ENCODE assay signal across 13 cellular contexts in genomic region chr3:142152349-142152748, GRCh38.
A peak's percentile ranks its signal among the peaks of the same experiment; 100 is the strongest.
DNase-seq lines count a peak whose midpoint lies in the region; TF ChIP-seq lines count a peak whose summit lies in the region.
"Had no signal": no experiment of that assay in that cellular context is flagged by ENCODE, and none has a peak within 500 bp of the region (broad histone marks: within the 10 kb centered on the region; RNA-seq: fewer than 3 reads in every experiment).

No MANE protein-coding gene starts in this region.

- TF ChIP-seq CTCF in KMS-11 (conservative IDR thresholded peaks at IDR 0.05; ENCODE audit: low read depth, low read length) (0 out of 2 replicates have a peak, but pooled peaks have one; percentile 12), cardiac fibroblast (IDR thresholded peaks at IDR 0.05; ENCODE audit: low read depth, low read length) (peak; percentile 9), nephron (IDR thresholded peaks at IDR 0.05; ENCODE audit: unreplicated experiment in 3 of 3) (no peak), RWPE1 (conservative IDR thresholded peaks at IDR 0.05; ENCODE audit: low read depth) (no peak)

- H3K4me3 ChIP-seq in KMS-11 (IDR thresholded peaks at IDR 0.05; ENCODE audit: insufficient read depth, low read depth, low read length) (no peak overlapping the region), cardiac fibroblast (replicated peaks in 1 of 2; ENCODE audit: low read depth in 2 of 2, low read length in 2 of 2) (no peak overlapping the region)

- H3K27me3 Mint-ChIP-seq in nephron (ENCODE audit: low read depth) = peaks cover 3% of the 10 kb centered on the region

- H3K9me3 Mint-ChIP-seq in nephron = no peaks in the 10 kb centered on the region
- H3K9me3 Mint-ChIP-seq: activated T-cell treated with anti-CD3 and anti-CD28 coated beads, Interleukin-2, amount 50 U/mL, for 72 hours had no signal

- CTCF ChIA-PET in RWPE1 (lab: Yijun Ruan, JAX) = interaction anchor here (0.9 kb wide), 1 partner anchor 38 kb away, joined by 3 read pairs; no protein-coding TSS in a partner anchor

- no peaks in the 10 kb centered on the region for H4K20me1 ChIP-seq in KMS-11 (ENCODE audit: insufficient read depth)

- peaks cover 15% of the 10 kb centered on the region for H3K4me1 ChIP-seq in KMS-11 (ENCODE audit: low read depth, poor library complexity, severe bottlenecking)

- H3K4me2 ChIP-seq in KMS-11 = no peak overlapping the region

- H3K79me2 ChIP-seq in KMS-11 (ENCODE audit: insufficient read depth, low read depth) = peaks cover 8% of the 10 kb centered on the region; the same call in 1 of the 2 replicates

- H3K27ac Mint-ChIP-seq in nephron = no peak overlapping the region
- H3K27ac Mint-ChIP-seq: activated T-cell treated with anti-CD3 and anti-CD28 coated beads, Interleukin-2, amount 50 U/mL, for 72 hours had no signal

- peak; percentile 72 for DNase-seq in NCI-H82 (lab: John Stamatoyannopoulos, UW)
- DNase-seq in NCI-H82 treated with DMSO at 0.1 percent for 48 hours (lab: John Stamatoyannopoulos, UW; ENCODE audit: unreplicated experiment) = no peak
- DNase-seq in cardiac fibroblast (ENCODE audit: low read depth in 2 of 2) = no peak
- DNase-seq in RKO (ENCODE audit: low spot score) = no peak
- DNase-seq in RWPE1 (ENCODE audit: low spot score) = no peak
- no peak for DNase-seq in LoVo (ENCODE audit: low spot score)
- DNase-seq: MV-4-11; occipital lobe; OCI-M1; stimulated activated naive CD4-positive, alpha-beta T cell had no signal

- POLR2A ChIA-PET in RWPE1 (lab: Yijun Ruan, JAX; ENCODE audit: low non-redundant PET) = no interaction called here

- H3K9ac ChIP-seq in KMS-11 = no peak overlapping the region

- no peaks in the 10 kb centered on the region for H3K36me3 ChIP-seq in KMS-11 (ENCODE audit: insufficient read depth)

- H3K27ac ChIP-seq in KMS-11 (no peak overlapping the region), RWPE1 (no peak overlapping the region)

- H3K27me3 ChIP-seq in KMS-11 (ENCODE audit: insufficient read depth, low read depth) = no peaks in the 10 kb centered on the region

- peaks cover 13% of the 10 kb centered on the region for H3K4me1 Mint-ChIP-seq in nephron

- no peak overlapping the region for H2AFZ ChIP-seq in KMS-11 (ENCODE audit: low read depth)

- peak overlapping the region; percentile 1 to 18 (median 13) for H3K4me3 Mint-ChIP-seq in nephron
- H3K4me3 Mint-ChIP-seq: activated T-cell treated with anti-CD3 and anti-CD28 coated beads, Interleukin-2, amount 50 U/mL, for 72 hours had no signal

- H3K36me3 Mint-ChIP-seq in nephron (ENCODE audit: low read depth) = no peaks in the 10 kb centered on the region

Comparison
In these comparisons a context has a peak if more than half of its experiments do, and no peak if none do; other contexts are left out.
1. CTCF ChIP-seq: peak in KMS-11 (single experiment) and cardiac fibroblast (single experiment); none in nephron (0 of 3) and RWPE1 (single experiment).